13 cellular contexts compared by ENCODE assay signal in genomic region chr17:40645932-40646331, GRCh38. TPM values are rescaled to one million over a fixed set of nuclear protein-coding genes. Genes with fewer than 3 reads are reported as not detected.
DNase-seq lines count a peak whose midpoint lies in the region; ATAC-seq and TF ChIP-seq lines count a peak whose summit lies in the region.
"Had no signal": no experiment of that assay in that cellular context is flagged by ENCODE, and none has a peak within 500 bp of the region (broad histone marks: within the 10 kb centered on the region; RNA-seq: fewer than 3 reads in every experiment).

No MANE protein-coding gene starts in this region.

- H4K20me1 ChIP-seq in Karpas-422 (ENCODE audit: insufficient read depth, low read depth, low read length), result peaks cover 5% of the 10 kb centered on the region; the same call in 1 of the 2 replicates

- BruUV-seq in Calu3 (replicated peaks; lab: Mats Ljungman, UMichigan), result no TSS peak

- H3K9me3 ChIP-seq in Karpas-422 (ENCODE audit: low read length), result no peaks in the 10 kb centered on the region

- H3K27ac Mint-ChIP-seq in Calu3 (ENCODE audit: unreplicated experiment), result peak overlapping the region; percentile 3
- peak overlapping the region; percentile 85 for H3K27ac Mint-ChIP-seq in central memory CD8-positive, alpha-beta T cell (ENCODE audit: low read depth)
- peak overlapping the region; percentile 50 to 100 (median 69) for H3K27ac Mint-ChIP-seq in nephron

- DNase-seq in Calu3 (no peak), Karpas-422 (no peak), GM19238 (ENCODE audit: insufficient read length, low spot score) (no peak), GOT3 (lab: John Stamatoyannopoulos, UW) (no peak)
- no peak for DNase-seq in central memory CD8-positive, alpha-beta T cell (ENCODE audit: low spot score in 2 of 2)
- DNase-seq: activated effector memory CD4-positive, alpha-beta T cell treated with Interleukin-2 at 50 U/mL for 16 hours; DMS79 treated with DMSO at 0.1 percent for 48 hours; H7; NCI-H1092 treated with DMSO at 0.1 percent for 48 hours; trophoblast cell had no signal

- peaks cover 50% of the 10 kb centered on the region for H3K36me3 ChIP-seq in Karpas-422 (ENCODE audit: insufficient read depth, low read length)

- H3K9me3 Mint-ChIP-seq in Calu3 (ENCODE audit: low read depth, unreplicated experiment) (no peaks in the 10 kb centered on the region), nephron (no peaks in the 10 kb centered on the region)
- H3K9me3 Mint-ChIP-seq in central memory CD8-positive, alpha-beta T cell, result no peaks in the 10 kb centered on the region

- H3K4me1 ChIP-seq in Karpas-422 (ENCODE audit: low read length), result peaks cover 35% of the 10 kb centered on the region

- H3K4me3 ChIP-seq in Karpas-422 (ENCODE audit: low read length), result peak overlapping the region; percentile 95

- H3K4me1 Mint-ChIP-seq in Calu3 (ENCODE audit: low read depth, unreplicated experiment), result peaks cover 29% of the 10 kb centered on the region
- H3K4me1 Mint-ChIP-seq in central memory CD8-positive, alpha-beta T cell, result peaks cover 49% of the 10 kb centered on the region
- peaks cover 52% of the 10 kb centered on the region for H3K4me1 Mint-ChIP-seq in nephron

- H3K9ac ChIP-seq in Karpas-422 (ENCODE audit: low read length), result peak overlapping the region; percentile 97

- no peak for ATAC-seq in central memory CD8-positive, alpha-beta T cell (replicated peaks; ENCODE audit: extremely low read depth, poor library complexity, severe bottlenecking)
- ATAC-seq in HG02623 (IDR thresholded peaks at IDR 0.05; ENCODE audit: unreplicated experiment), result no peak

- peak overlapping the region; percentile 74 for H3K4me3 Mint-ChIP-seq in Calu3 (ENCODE audit: low read depth, unreplicated experiment)
- peak overlapping the region; percentile 34 for H3K4me3 Mint-ChIP-seq in central memory CD8-positive, alpha-beta T cell
- H3K4me3 Mint-ChIP-seq in nephron, result peak overlapping the region; percentile 90 to 95 (median 95)

- intact Hi-C loops in Calu3 (cut with micrococcal nuclease; ENCODE audit: unreplicated experiment), result no loop called here

- H3K27me3 ChIP-seq in Karpas-422 (ENCODE audit: low read length), result no peaks in the 10 kb centered on the region

- H3K9me2 ChIP-seq in Karpas-422 (replicated peaks; ENCODE audit: insufficient read depth, low read length), result no peaks in the 10 kb centered on the region

- no peak for TF ChIP-seq CTCF in Calu3 (IDR thresholded peaks at IDR 0.05; ENCODE audit: unreplicated experiment)
- no peak for TF ChIP-seq CTCF in nephron (IDR thresholded peaks at IDR 0.05; ENCODE audit: unreplicated experiment in 3 of 3)

- no peak overlapping the region for H3K27ac ChIP-seq in Karpas-422 (ENCODE audit: low read length)

- CTCF ChIA-PET in Calu3 (lab: Charles Lee), result interaction anchor here (0.5 to 16.4 kb wide), 24 partner anchors 8 to 1838 kb away, joined by 3 to 217 read pairs (median 13); partner anchors contain the start of genes ERBB2 and KRT222

- no peaks in the 10 kb centered on the region for H3K27me3 Mint-ChIP-seq in Calu3 (ENCODE audit: unreplicated experiment)
- no peaks in the 10 kb centered on the region for H3K27me3 Mint-ChIP-seq in central memory CD8-positive, alpha-beta T cell
- H3K27me3 Mint-ChIP-seq in nephron (ENCODE audit: low read depth), result no peaks in the 10 kb centered on the region

- H3K36me3 Mint-ChIP-seq in Calu3 (ENCODE audit: insufficient read depth, unreplicated experiment) (peaks cover 80% of the 10 kb centered on the region), nephron (ENCODE audit: low read depth) (peaks cover 37% of the 10 kb centered on the region)
- H3K36me3 Mint-ChIP-seq in central memory CD8-positive, alpha-beta T cell (ENCODE audit: insufficient read depth), result peaks cover 54% of the 10 kb centered on the region

- peak overlapping the region; percentile 89 for H3K4me2 ChIP-seq in Karpas-422 (ENCODE audit: low read depth, low read length, poor library complexity, severe bottlenecking)

- H2AFZ ChIP-seq in Karpas-422 (ENCODE audit: low read length), result no peak overlapping the region

- H3K79me2 ChIP-seq in Karpas-422 (ENCODE audit: low read length), result peaks cover 67% of the 10 kb centered on the region

RNA-seq across cellular contexts. Expression of gene SMARCE1, which starts 1.7 kb away (rescaled TPM):
- total RNA-seq in Calu3 (2022), result 755 and 768 TPM in 2 replicates
- total RNA-seq in Karpas-422 (2014; rRNA removed; shearing (Covaris generic); ENCODE audit: low replicate concordance), result 68.6 and 72.2 TPM in 2 replicates

RNA-seq across cellular contexts. Expression of gene KRT222, which starts 19.0 kb away (rescaled TPM):
- total RNA-seq in Calu3 (2022), result not detected in 2 replicates
- total RNA-seq in Karpas-422 (2014; rRNA removed; shearing (Covaris generic); ENCODE audit: low replicate concordance), result not detected in 2 replicates

RNA-seq across cellular contexts. Expression of gene KRT24, which starts 57.6 kb away (rescaled TPM):
- 2.0 and 2.4 TPM in 2 replicates for total RNA-seq in Calu3 (2022)
- not detected in 2 replicates for total RNA-seq in Karpas-422 (2014; rRNA removed; shearing (Covaris generic); ENCODE audit: low replicate concordance)
- total RNA-seq: H7, osteoblast had no signal

Comparison
In these comparisons a context has a peak if more than half of its experiments do, and no peak if none do; other contexts are left out.
1. H3K27ac Mint-ChIP-seq: peak in every context shown above with its lines; median percentile 85 in central memory CD8-positive, alpha-beta T cell; 69 in nephron; 3 in Calu3.
2. H3K4me3 Mint-ChIP-seq: peak in every context shown above with its lines; median percentile 95 in nephron; 74 in Calu3; 34 in central memory CD8-positive, alpha-beta T cell.
3. RNA of gene SMARCE1, which starts 1.7 kb away (total RNA-seq): 755 to 768 TPM in Calu3; 68.6 to 72.2 TPM in Karpas-422; every median in the first group is over 10 times any median in the second.